10 cellular contexts compared by ENCODE assay signal in the genomic region with DNA sequence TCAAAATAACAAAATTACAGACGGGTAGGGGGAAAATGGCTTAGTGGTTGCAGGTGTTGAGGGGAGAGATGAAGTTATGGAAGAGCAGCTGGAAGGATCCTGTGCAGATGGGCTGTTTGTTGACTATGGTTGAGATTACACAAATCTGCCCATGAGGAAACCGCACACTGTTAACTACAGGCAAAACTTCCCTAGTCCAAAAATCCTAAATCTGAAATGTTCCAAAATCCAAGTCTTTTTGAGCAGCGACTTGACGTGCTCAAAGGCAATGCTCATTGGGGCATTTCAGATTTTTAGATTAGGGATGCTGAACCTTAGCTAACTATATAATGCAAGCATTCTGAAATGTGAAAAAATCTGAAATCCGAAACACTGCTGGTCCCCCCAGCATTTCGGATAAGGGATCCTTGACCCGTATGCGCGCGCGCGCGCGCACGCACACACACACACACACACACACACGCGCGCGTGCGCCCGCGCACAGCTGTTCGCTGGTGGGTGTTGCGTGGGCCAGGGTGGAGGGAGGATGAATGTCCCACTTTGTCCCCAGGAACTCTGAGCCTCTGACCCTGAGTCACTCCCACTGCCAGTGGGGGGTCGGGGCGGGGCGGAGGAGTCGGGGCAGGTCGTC. TPM values are rescaled to one million over a fixed set of nuclear protein-coding genes. Genes with fewer than 3 reads are reported as not detected.
A peak's percentile ranks its signal among the peaks of the same experiment; 100 is the strongest.
DNase-seq lines count a peak whose midpoint lies in the region; ATAC-seq and TF ChIP-seq lines count a peak whose summit lies in the region.
"Had no signal": no experiment of that assay in that cellular context is flagged by ENCODE, and none has a peak within 500 bp of the region (broad histone marks: within the 10 kb centered on the region; RNA-seq: fewer than 3 reads in every experiment).

No MANE protein-coding gene starts in this region.

- no peak overlapping the region for H3K4me3 ChIP-seq in CD8-positive, alpha-beta memory T cell (ENCODE audit: low read length)
- H3K4me3 ChIP-seq in PC-3 (ENCODE audit: low read length), result no peak overlapping the region
- H3K4me3 ChIP-seq in esophagus muscularis mucosa, result peak overlapping the region; percentile 60 to 73 (median 66)
- H3K4me3 ChIP-seq in neural progenitor cell, result peak overlapping the region; percentile 61

- peaks cover 11 to 35% of the 10 kb centered on the region in 2 donors for H3K27me3 Mint-ChIP-seq in CD8-positive, alpha-beta memory T cell
- H3K27me3 Mint-ChIP-seq in neural progenitor cell (ENCODE audit: insufficient read depth, low read depth), result peaks cover 15% of the 10 kb centered on the region

- BruUV-seq in PC-3 (replicated peaks; lab: Mats Ljungman, UMichigan), result no TSS peak

- H3K79me2 ChIP-seq in PC-3 (ENCODE audit: low read length), result no peaks in the 10 kb centered on the region
- no peaks in the 10 kb centered on the region for H3K79me2 ChIP-seq in neural progenitor cell (ENCODE audit: low read depth)

- CTCF ChIA-PET in CD8-positive, alpha-beta memory T cell (lab: Charles Lee), result no interaction called here
- CTCF ChIA-PET in PC-3 (lab: Charles Lee), result no interaction called here

- H3K4me2 ChIP-seq in PC-3 (ENCODE audit: low read length) (peak overlapping the region; percentile 100; the same call in 1 of the 2 replicates), neural progenitor cell (peak overlapping the region; percentile 84)
- H3K4me2 ChIP-seq: KMS-11 had no signal

- TF ChIP-seq EP300 in esophagus muscularis mucosa (IDR thresholded peaks at IDR 0.05), result no peak

- H3K4me1 Mint-ChIP-seq in CD8-positive, alpha-beta memory T cell, result peaks cover 17 to 27% (median 19%) of the 10 kb centered on the region in 3 donors
- H3K4me1 Mint-ChIP-seq in neural progenitor cell, result peaks cover 14% of the 10 kb centered on the region

- H3K9me2 ChIP-seq in PC-3 (replicated peaks; ENCODE audit: low read length), result no peaks in the 10 kb centered on the region

- peaks cover 12% of the 10 kb centered on the region for H3K4me1 ChIP-seq in CD8-positive, alpha-beta memory T cell (ENCODE audit: insufficient read depth, low read length)
- peaks cover 6% of the 10 kb centered on the region; the same call in 1 of the 2 replicates for H3K4me1 ChIP-seq in PC-3 (ENCODE audit: insufficient read depth, low read length)
- H3K4me1 ChIP-seq in esophagus muscularis mucosa, result peaks cover 13 to 38% (median 32%) of the 10 kb centered on the region in 4 donors
- no peaks in the 10 kb centered on the region for H3K4me1 ChIP-seq in neural progenitor cell

- POLR2A ChIA-PET in CD8-positive, alpha-beta memory T cell (lab: Charles Lee), result no interaction called here
- POLR2A ChIA-PET in PC-3 (lab: Charles Lee; ENCODE audit: unreplicated experiment), result interaction anchor here (0.5 kb wide), 1 partner anchor 125 kb away, joined by 3 read pairs; no protein-coding TSS in a partner anchor

- TF ChIP-seq CTCF in PC-3 (conservative IDR thresholded peaks at IDR 0.05; ENCODE audit: low read depth, low read length) (no peak), esophagus muscularis mucosa (IDR thresholded peaks at IDR 0.05) (no peak), neural progenitor cell (IDR thresholded peaks at IDR 0.05) (no peak)

- H4K20me1 ChIP-seq in PC-3 (ENCODE audit: low read length), result no peaks in the 10 kb centered on the region
- H4K20me1 ChIP-seq in neural progenitor cell (ENCODE audit: low read depth), result no peaks in the 10 kb centered on the region

- no peaks in the 10 kb centered on the region for H3K36me3 Mint-ChIP-seq in CD8-positive, alpha-beta memory T cell
- no peaks in the 10 kb centered on the region for H3K36me3 Mint-ChIP-seq in neural progenitor cell

- H3F3A ChIP-seq in PC-3 (ENCODE audit: low read length, unreplicated experiment), result no peaks in the 10 kb centered on the region
- peaks cover 5% of the 10 kb centered on the region for H3F3A ChIP-seq in neural progenitor cell (ENCODE audit: low read depth)

- H2AFZ ChIP-seq in PC-3 (ENCODE audit: low read length), result no peak overlapping the region
- H2AFZ ChIP-seq in neural progenitor cell (replicated peaks), result no peak overlapping the region

- H3K27me3 ChIP-seq in CD8-positive, alpha-beta memory T cell (ENCODE audit: insufficient read depth, low read length, poor library complexity, severe bottlenecking), result peaks cover 3% of the 10 kb centered on the region
- H3K27me3 ChIP-seq in PC-3 (ENCODE audit: low read length) (no peaks in the 10 kb centered on the region), esophagus muscularis mucosa (peaks cover 0 to 10% (median 0%) of the 10 kb centered on the region in 4 donors), neural progenitor cell (peaks cover 33% of the 10 kb centered on the region)

- H3K9ac ChIP-seq in PC-3 (ENCODE audit: low read length) (no peak overlapping the region), neural progenitor cell (no peak overlapping the region)
- H3K9ac ChIP-seq: KMS-11 had no signal

- DNase-seq in CD8-positive, alpha-beta memory T cell, result no peak
- DNase-seq in PC-3 (no peak), esophagus muscularis mucosa (ENCODE audit: extremely low spot score) (no peak), neural progenitor cell (ENCODE audit: low spot score) (peak; percentile 50), DMS153 treated with DMSO at 0.1 percent for 48 hours (lab: John Stamatoyannopoulos, UW; ENCODE audit: unreplicated experiment) (no peak), cortex of kidney (lab: John Stamatoyannopoulos, UW) (no peak), CD1c-positive myeloid dendritic cell (ENCODE audit: extremely low spot score) (no peak)
- no peak for DNase-seq in effector CD8-positive, alpha-beta T cell (lab: John Stamatoyannopoulos, UW)

- peak overlapping the region in 1 of 8 donors; percentile 38 for H3K27ac Mint-ChIP-seq in CD8-positive, alpha-beta memory T cell
- H3K27ac Mint-ChIP-seq in neural progenitor cell, result no peak overlapping the region

- peak overlapping the region in 5 of 7 donors; percentile 3 to 68 (median 54) for H3K4me3 Mint-ChIP-seq in CD8-positive, alpha-beta memory T cell
- H3K4me3 Mint-ChIP-seq in neural progenitor cell, result peak overlapping the region; percentile 74

- TF ChIP-seq POLR2A in esophagus muscularis mucosa (IDR thresholded peaks at IDR 0.05; ENCODE audit: low read depth), result no peak

- H3K9me3 ChIP-seq in CD8-positive, alpha-beta memory T cell (ENCODE audit: low read length), result no peaks in the 10 kb centered on the region
- H3K9me3 ChIP-seq in PC-3 (ENCODE audit: low read length) (no peaks in the 10 kb centered on the region), esophagus muscularis mucosa (no peaks in the 10 kb centered on the region), neural progenitor cell (ENCODE audit: low read depth) (no peaks in the 10 kb centered on the region)

- no peaks in the 10 kb centered on the region for H3K36me3 ChIP-seq in CD8-positive, alpha-beta memory T cell (ENCODE audit: insufficient read depth, low read length)
- no peaks in the 10 kb centered on the region for H3K36me3 ChIP-seq in PC-3 (ENCODE audit: low read depth, low read length)
- H3K36me3 ChIP-seq in esophagus muscularis mucosa, result no peaks in the 10 kb centered on the region
- no peaks in the 10 kb centered on the region for H3K36me3 ChIP-seq in neural progenitor cell

- no peak for ATAC-seq in PC-3

- peak overlapping the region; percentile 59 for H3K27ac ChIP-seq in CD8-positive, alpha-beta memory T cell (ENCODE audit: low read depth, low read length)
- H3K27ac ChIP-seq in PC-3 (ENCODE audit: low read length), result no peak overlapping the region
- H3K27ac ChIP-seq in esophagus muscularis mucosa (replicated peaks in 1 of 4), result peak overlapping the region in 3 of 4 donors; percentile 58 to 68 (median 64)
- H3K27ac ChIP-seq in neural progenitor cell, result no peak overlapping the region
- H3K27ac ChIP-seq: KMS-11 had no signal

- intact Hi-C loops in PC-3 (cut with micrococcal nuclease), result loop anchor here (10.0 kb wide), 2 partner anchors 61 to 159 kb away; no protein-coding TSS in a partner anchor
- intact Hi-C loops in esophagus muscularis mucosa (cut with DNase I), result no loop called here

- WGBS in esophagus muscularis mucosa, result 66% methylated on average over 20 of the region's 29 CpGs

- H3K9me3 Mint-ChIP-seq in CD8-positive, alpha-beta memory T cell, result peaks cover 0 to 4% (median 0%) of the 10 kb centered on the region in 5 donors
- H3K9me3 Mint-ChIP-seq in neural progenitor cell, result no peaks in the 10 kb centered on the region

RNA-seq across cellular contexts. Expression of gene F2RL3, which starts 6.8 kb away (rescaled TPM):
- total RNA-seq in CD8-positive, alpha-beta memory T cell, result not detected
- not detected for polyA plus RNA-seq in CD8-positive, alpha-beta memory T cell
- 0.07 and 0.23 TPM in 2 replicates for total RNA-seq in PC-3 (2014; rRNA removed)
- total RNA-seq in esophagus muscularis mucosa, result 1 to 10 TPM; 2.5 to 6.5 (median 5.0) TPM
- total RNA-seq in neural progenitor cell (ENCODE audit: low replicate concordance), result 0.03 TPM in 1 of 2 replicates, not detected in the other
- total RNA-seq: activated CD8-positive, alpha-beta memory T cell treated with anti-CD3 and anti-CD28 coated beads for 36 hours had no signal

Comparison
In these comparisons a context has a peak if more than half of its experiments do, and no peak if none do; other contexts are left out.
1. H3K27ac ChIP-seq: peak in CD8-positive, alpha-beta memory T cell (single experiment) and esophagus muscularis mucosa (3 of 4); none in PC-3 (single experiment) and neural progenitor cell (single experiment).
2. H3K4me3 ChIP-seq: peak in esophagus muscularis mucosa (4 of 4) and neural progenitor cell (single experiment); none in CD8-positive, alpha-beta memory T cell (single experiment) and PC-3 (single experiment).